In genomic region chr1:40389871-40390560, GRCh38 we compare ENCODE assay signal across 1 cellular context.
TF ChIP-seq lines count a peak whose summit lies in the region.

No MANE protein-coding gene starts in this region.

TF ChIP-seq in HepG2, 621 proteins besides CTCF, POLR2A, EP300 and RAD21 (continued from another document and continues in another):
- no peak for TF ChIP-seq KDM2A (CRISPR knock-in tag; IDR thresholded peaks at IDR 0.05; ENCODE audit: borderline replicate concordance, low read depth)
- no peak for TF ChIP-seq TCF7L2 (IDR thresholded peaks at IDR 0.05; ENCODE audit: low read depth, low read length)
- no peak for TF ChIP-seq ZNF33A (CRISPR knock-in tag; IDR thresholded peaks at IDR 0.05; ENCODE audit: borderline replicate concordance)
- peak; percentile 34; the same call in 1 of the 2 replicates for TF ChIP-seq KDM5A (IDR thresholded peaks at IDR 0.05; ENCODE audit: borderline replicate concordance, low read length)
- TF ChIP-seq ATF6 (CRISPR knock-in tag; conservative IDR thresholded peaks at IDR 0.05): no peak
- TF ChIP-seq GTF3A (CRISPR knock-in tag; conservative IDR thresholded peaks at IDR 0.05): no peak
- no peak for TF ChIP-seq ZUFSP (CRISPR knock-in tag; IDR thresholded peaks at IDR 0.05; ENCODE audit: borderline replicate concordance)
- TF ChIP-seq NFRKB (IDR thresholded peaks at IDR 0.05): no peak
- no peak for TF ChIP-seq ZNF616 (CRISPR knock-in tag; IDR thresholded peaks at IDR 0.05; ENCODE audit: low read depth)
- no peak for TF ChIP-seq ZFAT (CRISPR knock-in tag; conservative IDR thresholded peaks at IDR 0.05)
- 0 out of 2 replicates have a peak, but pooled peaks have one; percentile 44 for TF ChIP-seq ZNF34 (CRISPR knock-in tag; IDR thresholded peaks at IDR 0.05; ENCODE audit: borderline replicate concordance)
- TF ChIP-seq THRA (CRISPR knock-in tag; IDR thresholded peaks at IDR 0.05; ENCODE audit: borderline replicate concordance): peak; percentile 43; the same call in 1 of the 2 replicates
- TF ChIP-seq SNAPC2 (CRISPR knock-in tag; IDR thresholded peaks at IDR 0.05): no peak
- no peak for TF ChIP-seq JDP2 (CRISPR knock-in tag; IDR thresholded peaks at IDR 0.05; ENCODE audit: borderline replicate concordance)
- no peak for TF ChIP-seq ZFP90 (CRISPR knock-in tag; IDR thresholded peaks at IDR 0.05; ENCODE audit: borderline replicate concordance)
- no peak for TF ChIP-seq CHCHD3 (CRISPR knock-in tag; IDR thresholded peaks at IDR 0.05)
- no peak for TF ChIP-seq KAT2B (IDR thresholded peaks at IDR 0.05; ENCODE audit: borderline replicate concordance, low read depth, low read length)
- TF ChIP-seq ZNF350 (CRISPR knock-in tag; IDR thresholded peaks at IDR 0.05; ENCODE audit: borderline replicate concordance, low read depth): no peak
- peak; percentile 85 for TF ChIP-seq SP5 (CRISPR knock-in tag; IDR thresholded peaks at IDR 0.05; ENCODE audit: borderline replicate concordance, low read depth)
- TF ChIP-seq ETV6 (CRISPR knock-in tag; conservative IDR thresholded peaks at IDR 0.05): no peak
- TF ChIP-seq ZNF331 (CRISPR knock-in tag; IDR thresholded peaks at IDR 0.05): peak; percentile 77; the same call in 1 of the 2 replicates
- TF ChIP-seq ZNF407 (CRISPR knock-in tag; IDR thresholded peaks at IDR 0.05; ENCODE audit: not compliant biosample characterization): no peak
- TF ChIP-seq ZNF547 (CRISPR knock-in tag; IDR thresholded peaks at IDR 0.05): no peak
- peak; percentile 58 for TF ChIP-seq MNT (IDR thresholded peaks at IDR 0.05)
- TF ChIP-seq CEBPG (CRISPR knock-in tag; IDR thresholded peaks at IDR 0.05): peak; percentile 64
- TF ChIP-seq ARID5B (CRISPR knock-in tag; IDR thresholded peaks at IDR 0.05): peak; percentile 86
- TF ChIP-seq HOXA3 (CRISPR knock-in tag; IDR thresholded peaks at IDR 0.05): peak; percentile 42; the same call in 1 of the 2 replicates
- peak; percentile 73; the same call in 1 of the 2 replicates for TF ChIP-seq NFIC (IDR thresholded peaks at IDR 0.05; ENCODE audit: low read length)
- no peak for TF ChIP-seq NFATC3 (CRISPR knock-in tag; IDR thresholded peaks at IDR 0.05)
- TF ChIP-seq ZNF740 (CRISPR knock-in tag; IDR thresholded peaks at IDR 0.05): no peak
- no peak for TF ChIP-seq KMT2A (CRISPR knock-in tag; IDR thresholded peaks at IDR 0.05)
- TF ChIP-seq ZNF362 (CRISPR knock-in tag; IDR thresholded peaks at IDR 0.05; ENCODE audit: borderline replicate concordance): no peak
- TF ChIP-seq RFXANK (CRISPR knock-in tag; IDR thresholded peaks at IDR 0.05): no peak
- peak; percentile 67 for TF ChIP-seq NFYB (CRISPR knock-in tag; IDR thresholded peaks at IDR 0.05)
- TF ChIP-seq ZBTB21 (CRISPR knock-in tag; IDR thresholded peaks at IDR 0.05): 0 out of 2 replicates have a peak, but pooled peaks have one; percentile 39
- no peak for TF ChIP-seq FLYWCH1 (CRISPR knock-in tag; IDR thresholded peaks at IDR 0.05)
- no peak for TF ChIP-seq EED (CRISPR knock-in tag; IDR thresholded peaks at IDR 0.05)
- no peak for TF ChIP-seq MYNN (CRISPR knock-in tag; IDR thresholded peaks at IDR 0.05; ENCODE audit: low read depth)
- TF ChIP-seq TOE1 (CRISPR knock-in tag; IDR thresholded peaks at IDR 0.05): no peak
- no peak for TF ChIP-seq SNAI1 (CRISPR knock-in tag; IDR thresholded peaks at IDR 0.05; ENCODE audit: borderline replicate concordance)
- TF ChIP-seq FOXO1 (CRISPR knock-in tag; IDR thresholded peaks at IDR 0.05): peak; percentile 69
- TF ChIP-seq ZNF367 (CRISPR knock-in tag; IDR thresholded peaks at IDR 0.05; ENCODE audit: borderline replicate concordance): no peak
- no peak for TF ChIP-seq NONO (IDR thresholded peaks at IDR 0.05)
- TF ChIP-seq NONO (CRISPR knock-in tag; conservative IDR thresholded peaks at IDR 0.05): no peak
